8 cellular contexts compared by ENCODE assay signal in the genomic region with DNA sequence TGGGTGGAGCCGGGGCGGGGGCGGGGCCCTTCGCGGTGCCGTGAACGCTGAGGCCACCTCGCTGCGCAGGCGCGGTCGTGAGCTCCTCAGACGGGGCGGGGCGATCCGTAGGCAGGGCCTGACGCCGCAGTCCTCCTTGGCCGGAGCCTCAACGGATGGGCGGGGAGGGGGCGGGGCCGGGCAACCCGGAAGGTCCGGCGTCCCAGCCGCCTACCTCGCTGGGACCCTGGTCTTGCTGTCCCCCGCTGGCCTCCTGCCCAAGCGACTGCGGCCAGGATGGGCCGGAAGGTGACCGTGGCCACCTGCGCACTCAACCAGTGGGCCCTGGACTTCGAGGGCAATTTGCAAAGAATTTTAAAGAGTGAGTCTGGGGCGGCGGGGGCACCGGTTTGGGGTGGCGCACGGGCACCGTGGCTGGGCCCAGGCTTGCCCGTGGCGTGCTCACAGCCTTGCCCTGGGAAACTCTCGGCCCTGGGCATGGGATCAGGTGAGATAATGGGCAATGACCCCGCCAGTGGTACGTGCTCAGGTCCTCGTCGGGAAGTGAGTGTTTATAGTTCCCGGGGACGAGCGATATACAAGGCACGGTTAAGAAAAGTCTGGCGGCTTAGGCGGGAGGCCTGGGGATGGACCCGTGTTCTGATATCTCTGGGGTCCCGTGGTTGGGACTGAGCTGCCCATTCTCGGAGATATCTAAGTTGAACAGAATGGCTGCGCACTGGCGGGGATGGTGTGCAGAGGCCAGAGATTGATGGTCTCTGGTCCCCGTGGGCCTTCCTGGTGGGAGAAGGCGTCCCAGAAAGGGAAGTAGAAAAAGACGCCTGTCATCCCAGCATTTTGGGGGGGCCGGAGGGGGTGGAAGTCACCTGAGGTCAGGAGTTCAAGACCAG. TPM values are rescaled to one million over a fixed set of nuclear protein-coding genes. Genes with fewer than 3 reads are reported as not detected.
DNase-seq lines count a peak whose midpoint lies in the region; ATAC-seq and TF ChIP-seq lines count a peak whose summit lies in the region.

Gene NADSYN1 (plus strand): TSS at position 183 of the 890 bp plus-strand sequence. CDS start 94 bp downstream, at position 277.

- peak within 1 kb of the TSS; percentile 86 for H3K4me3 ChIP-seq in GM08714 (ENCODE audit: low read length)
- peak within 1 kb of the TSS; percentile 69 to 89 (median 80) for H3K4me3 ChIP-seq in adrenal gland
- peak within 1 kb of the TSS; percentile 54 to 97 (median 90) for H3K4me3 ChIP-seq in heart right ventricle
- H3K4me3 ChIP-seq in upper lobe of left lung = peak within 1 kb of the TSS; percentile 76 to 95 (median 79)

- peaks cover 0 to 35% of the 10 kb centered on the region in 2 donors for H3K36me3 ChIP-seq in adrenal gland (replicated peaks in 1 of 2)
- H3K36me3 ChIP-seq in heart right ventricle = peaks cover 0 to 37% (median 20%) of the 10 kb centered on the region in 9 donors
- peaks cover 16 to 33% (median 29%) of the 10 kb centered on the region in 4 donors for H3K36me3 ChIP-seq in upper lobe of left lung

- WGBS in adrenal gland, 4 donors = 1 to 5% (median 2%) methylated on average over 17 to 63 of the region's 63 CpGs
- WGBS in heart right ventricle, 2 donors = 2 to 3% methylated on average over 63 of the region's 63 CpGs
- 1 to 2% methylated on average over 31 to 32 of the region's 63 CpGs for WGBS in upper lobe of left lung, 2 donors

- TF ChIP-seq POLR2A in adrenal gland (IDR thresholded peaks at IDR 0.05) (peak in 1 of 2 donors; percentile 61), upper lobe of left lung (IDR thresholded peaks at IDR 0.05) (peak in 3 of 4 donors; percentile 22 to 81 (median 64))

- H3K27ac ChIP-seq in adrenal gland (peak within 1 kb of the TSS; percentile 58 to 96 (median 82)), heart right ventricle (peak within 1 kb of the TSS in 9 of 10 donors; percentile 71 to 95 (median 80)), upper lobe of left lung (peak within 1 kb of the TSS; percentile 82 to 93 (median 90))

- no peaks in the 10 kb centered on the region for H3K27me3 ChIP-seq in adrenal gland
- H3K27me3 ChIP-seq in heart right ventricle = no peaks in the 10 kb centered on the region
- no peaks in the 10 kb centered on the region for H3K27me3 ChIP-seq in upper lobe of left lung

- intact Hi-C loops in adrenal gland (cut with DNase I) (no loop called here), heart right ventricle (cut with DNase I) (no loop called here), posterior vena cava (cut with DNase I) (no loop called here)

- H3K9me3 ChIP-seq in adrenal gland (replicated peaks in 1 of 3) (no peaks in the 10 kb centered on the region), heart right ventricle (no peaks in the 10 kb centered on the region), upper lobe of left lung (no peaks in the 10 kb centered on the region)

- TF ChIP-seq CTCF in adrenal gland (IDR thresholded peaks at IDR 0.05) = no peak
- no peak for TF ChIP-seq CTCF in heart right ventricle (IDR thresholded peaks at IDR 0.05)
- TF ChIP-seq CTCF in upper lobe of left lung (IDR thresholded peaks at IDR 0.05) = no peak

- no peak for TF ChIP-seq EP300 in upper lobe of left lung (IDR thresholded peaks at IDR 0.05)

- peak; percentile 84 for DNase-seq in NCI-H146 treated with DMSO at 0.1 percent for 48 hours (lab: John Stamatoyannopoulos, UW; ENCODE audit: unreplicated experiment)
- DNase-seq in T-helper 1 cell = peak; percentile 91 to 95 (median 92)
- peak; percentile 97 to 98 (median 98) for DNase-seq in adrenal gland
- DNase-seq in heart right ventricle = peak; percentile 97 to 99
- peak; percentile 99 for DNase-seq in posterior vena cava (ENCODE audit: low spot score)
- peak; percentile 98 to 100 for DNase-seq in upper lobe of left lung

- ATAC-seq in HG02759 (IDR thresholded peaks at IDR 0.05; ENCODE audit: unreplicated experiment) (peak; percentile 51), heart right ventricle (peak; percentile 91 to 96 (median 94)), upper lobe of left lung (ENCODE audit: low FRiP score in 2 of 2) (peak; percentile 96 to 97)

- H3K4me1 ChIP-seq in adrenal gland (replicated peaks in 1 of 2) (peaks cover 26 to 49% of the 10 kb centered on the region in 2 donors), heart right ventricle (peaks cover 4 to 50% (median 28%) of the 10 kb centered on the region in 9 donors), upper lobe of left lung (peaks cover 29 to 45% (median 38%) of the 10 kb centered on the region in 4 donors)

RNA-seq across cellular contexts. Expression of gene NADSYN1, which starts in this region (rescaled TPM):
- total RNA-seq in adrenal gland (10 to 100 TPM; 42.2 to 77.4 (median 55.9) TPM), heart right ventricle (10 to 100 TPM; 13.4 to 31.4 (median 16.0) TPM), posterior vena cava (10 to 100 TPM; 38.7 to 48.1 TPM), upper lobe of left lung (100 to 1,000 TPM in 2 of 6 donors, 10 to 100 TPM in 4; 46.8 to 248 (median 79.5) TPM)
- polyA plus RNA-seq in adrenal gland (100 to 1,000 TPM in 2 of 3 donors, 10 to 100 TPM in 1; 37.1 to 128 (median 114) TPM), heart right ventricle (10 to 100 TPM; 25.6 to 32.0 TPM)

Comparison
In these comparisons a context has a peak if more than half of its experiments do, and no peak if none do; other contexts are left out.
1. Peak in every context shown above with its lines: DNase-seq, ATAC-seq, H3K4me3 ChIP-seq and H3K27ac ChIP-seq.